8 cellular contexts compared by ENCODE assay signal in the genomic region with DNA sequence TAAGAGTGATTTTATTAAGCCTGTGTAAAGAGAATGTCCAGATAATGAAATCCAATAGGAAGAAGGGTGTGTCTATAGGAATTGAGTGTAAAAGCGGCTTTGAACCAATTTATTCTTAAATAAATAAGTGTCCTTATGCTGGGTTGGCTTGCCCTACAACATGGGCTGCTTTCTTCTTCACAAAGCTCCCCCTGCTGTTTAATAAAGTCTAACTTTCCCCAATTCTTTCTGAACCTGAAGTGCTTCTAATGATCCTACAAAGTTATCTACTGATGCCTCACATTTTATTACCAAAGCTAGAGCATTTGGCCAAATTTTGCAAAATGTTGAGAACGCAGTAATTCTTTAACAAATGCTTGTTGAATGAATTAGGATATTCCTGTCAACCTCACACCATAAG. TPM values are rescaled to one million over a fixed set of nuclear protein-coding genes. Genes with fewer than 3 reads are reported as not detected.
DNase-seq lines count a peak whose midpoint lies in the region; ATAC-seq and TF ChIP-seq lines count a peak whose summit lies in the region.

No MANE protein-coding gene starts in this region.

- TF ChIP-seq EP300 in esophagus muscularis mucosa (IDR thresholded peaks at IDR 0.05): no peak

- no peaks in the 10 kb centered on the region for H4K20me1 ChIP-seq in osteoblast (ENCODE audit: insufficient read depth, low read length)

- TF ChIP-seq POLR2A in esophagus muscularis mucosa (IDR thresholded peaks at IDR 0.05; ENCODE audit: low read depth): no peak

- intact Hi-C loops in esophagus muscularis mucosa (cut with DNase I): loop anchor here (1.0 kb wide), 1 partner anchor 202 kb away; no protein-coding TSS in a partner anchor

- no peaks in the 10 kb centered on the region for H3K36me3 Mint-ChIP-seq in activated naive CD8-positive, alpha-beta T cell treated with anti-CD3 and anti-CD28 coated beads for 36 hours

- H3K9me3 ChIP-seq in esophagus muscularis mucosa: no peaks in the 10 kb centered on the region
- H3K9me3 ChIP-seq in osteoblast (ENCODE audit: low read depth, low read length): no peaks in the 10 kb centered on the region

- H3K27me3 Mint-ChIP-seq in activated naive CD8-positive, alpha-beta T cell treated with anti-CD3 and anti-CD28 coated beads for 36 hours: no peaks in the 10 kb centered on the region

- H3K4me3 ChIP-seq in esophagus muscularis mucosa (no peak overlapping the region), osteoblast (ENCODE audit: insufficient read depth, low read length) (no peak overlapping the region)

- no peaks in the 10 kb centered on the region for H3K79me2 ChIP-seq in osteoblast (ENCODE audit: insufficient read depth, low read length)

- H3K9me3 Mint-ChIP-seq in activated naive CD8-positive, alpha-beta T cell treated with anti-CD3 and anti-CD28 coated beads for 36 hours: no peaks in the 10 kb centered on the region

- peak; percentile 14 for DNase-seq in NCI-H748 (lab: John Stamatoyannopoulos, UW; ENCODE audit: unreplicated experiment)
- no peak for DNase-seq in NCI-H748 treated with DMSO at 0.1 percent for 48 hours (lab: John Stamatoyannopoulos, UW)
- DNase-seq in OCI-M1 (lab: John Stamatoyannopoulos, UW): peak; percentile 72
- no peak for DNase-seq in esophagus muscularis mucosa (ENCODE audit: extremely low spot score)
- DNase-seq in osteoblast (ENCODE audit: insufficient read length, low spot score, missing footprints): peak; percentile 94
- no peak for DNase-seq in activated naive CD8-positive, alpha-beta T cell treated with anti-CD3 and anti-CD28 coated beads for 36 hours
- no peak for DNase-seq in activated CD4-positive, alpha-beta T cell treated with anti-CD3 and anti-CD28 coated beads, Interleukin-2, amount 50 U/mL, for 1 hour

- TF ChIP-seq CTCF in esophagus muscularis mucosa (IDR thresholded peaks at IDR 0.05): peak; percentile 41 to 57 (median 46)
- TF ChIP-seq CTCF in osteoblast (IDR thresholded peaks at IDR 0.05; ENCODE audit: extremely low read depth, low read depth, low read length): peak; percentile 46

- H3K27ac ChIP-seq in esophagus muscularis mucosa (replicated peaks in 1 of 4) (no peak overlapping the region), osteoblast (ENCODE audit: low read depth, low read length) (no peak overlapping the region)

- ATAC-seq in GM18511 (IDR thresholded peaks at IDR 0.05; ENCODE audit: unreplicated experiment): no peak

- H3K27me3 ChIP-seq in esophagus muscularis mucosa: no peaks in the 10 kb centered on the region
- H3K27me3 ChIP-seq in osteoblast (ENCODE audit: insufficient read depth, low read length): no peaks in the 10 kb centered on the region

- 46% methylated on average over 2 of the region's 2 CpGs for WGBS in esophagus muscularis mucosa

- H3K36me3 ChIP-seq in esophagus muscularis mucosa (no peaks in the 10 kb centered on the region), osteoblast (ENCODE audit: insufficient read depth, low read length) (no peaks in the 10 kb centered on the region)

- peaks cover 0 to 20% (median 0%) of the 10 kb centered on the region in 4 donors for H3K4me1 ChIP-seq in esophagus muscularis mucosa
- H3K4me1 ChIP-seq in osteoblast (ENCODE audit: insufficient read depth, low read length): peaks cover 5% of the 10 kb centered on the region

- H3K4me1 Mint-ChIP-seq in activated naive CD8-positive, alpha-beta T cell treated with anti-CD3 and anti-CD28 coated beads for 36 hours: no peaks in the 10 kb centered on the region

- no peak overlapping the region for H2AFZ ChIP-seq in osteoblast (ENCODE audit: low read length)

- H3K4me3 Mint-ChIP-seq in activated naive CD8-positive, alpha-beta T cell treated with anti-CD3 and anti-CD28 coated beads for 36 hours: no peak overlapping the region

- H3K4me2 ChIP-seq in osteoblast (ENCODE audit: insufficient read depth, low read length): no peak overlapping the region

- no peak overlapping the region for H3K27ac Mint-ChIP-seq in activated naive CD8-positive, alpha-beta T cell treated with anti-CD3 and anti-CD28 coated beads for 36 hours

RNA-seq across cellular contexts. Expression of a gene that starts 36.3 kb away (rescaled TPM):
- total RNA-seq in esophagus muscularis mucosa (10 to 100 TPM in 3 of 4 donors, 1 to 10 TPM in 1; 7.8 to 14.5 (median 12.6) TPM), osteoblast (8.5 and 9.0 TPM in 2 replicates)
- total RNA-seq in activated naive CD8-positive, alpha-beta T cell treated with anti-CD3 and anti-CD28 coated beads for 36 hours: 1 to 10 TPM; 8.9 to 9.9 TPM

RNA-seq across cellular contexts. Expression of a gene that starts 50.7 kb away (rescaled TPM):
- total RNA-seq in esophagus muscularis mucosa: 10 to 100 TPM; 21.7 to 34.5 (median 25.8) TPM
- 2.9 and 3.6 TPM in 2 replicates for total RNA-seq in osteoblast
- 10 to 100 TPM; 12.8 to 13.0 TPM for total RNA-seq in activated naive CD8-positive, alpha-beta T cell treated with anti-CD3 and anti-CD28 coated beads for 36 hours

Comparison
In these comparisons a context has a peak if more than half of its experiments do, and no peak if none do; other contexts are left out.
1. DNase-seq: peak in NCI-H748 (single experiment), OCI-M1 (single experiment) and osteoblast (single experiment); none in NCI-H748 treated with DMSO at 0.1 percent for 48 hours (single experiment), esophagus muscularis mucosa (single experiment), activated naive CD8-positive, alpha-beta T cell treated with anti-CD3 and anti-CD28 coated beads for 36 hours (single experiment) and activated CD4-positive, alpha-beta T cell treated with anti-CD3 and anti-CD28 coated beads, Interleukin-2, amount 50 U/mL, for 1 hour (single experiment).